ENCODE assay signal across 8 cellular contexts in genomic region chr5:134370871-134371833, GRCh38. TPM values are rescaled to one million over a fixed set of nuclear protein-coding genes. Genes with fewer than 3 reads are reported as not detected.
A peak's percentile ranks its signal among the peaks of the same experiment; 100 is the strongest.
DNase-seq lines count a peak whose midpoint lies in the region; ATAC-seq, FAIRE-seq and TF ChIP-seq lines count a peak whose summit lies in the region.

Gene UBE2B, plus strand, starts transcription at chr5:134371569. Its CDS starts 27 bp downstream, at chr5:134371596.

- H3K27me3 Mint-ChIP-seq in endothelial cell (ENCODE audit: unreplicated experiment): peaks cover 16% of the 10 kb centered on the region
- no peaks in the 10 kb centered on the region for H3K27me3 Mint-ChIP-seq in mesothelial cell of epicardium (ENCODE audit: low read depth)

- peak within 1 kb of the TSS; percentile 100 for H3K27ac Mint-ChIP-seq in endothelial cell (ENCODE audit: unreplicated experiment)
- peak within 1 kb of the TSS; percentile 100 for H3K27ac Mint-ChIP-seq in mesothelial cell of epicardium

- H3K36me3 ChIP-seq in OCI-LY7 (ENCODE audit: insufficient read depth, low read length): peaks cover 18% of the 10 kb centered on the region; the same call in 1 of the 2 replicates

- peak within 1 kb of the TSS; percentile 62 for H3K27ac ChIP-seq in OCI-LY7 (ENCODE audit: low read depth, low read length, poor library complexity, severe bottlenecking)

- no peaks in the 10 kb centered on the region for H3K9me3 Mint-ChIP-seq in endothelial cell (ENCODE audit: unreplicated experiment)
- H3K9me3 Mint-ChIP-seq in mesothelial cell of epicardium: peaks cover 3% of the 10 kb centered on the region

- ATAC-seq in GM21526 (IDR thresholded peaks at IDR 0.05; ENCODE audit: low FRiP score, unreplicated experiment): peak; percentile 67

- no peak for TF ChIP-seq CTCF in D721Med (IDR thresholded peaks at IDR 0.05; ENCODE audit: insufficient read depth, missing control alignments)
- no peak for TF ChIP-seq CTCF in OCI-LY7 (conservative IDR thresholded peaks at IDR 0.05; ENCODE audit: low read length)
- TF ChIP-seq CTCF in endothelial cell (IDR thresholded peaks at IDR 0.05; ENCODE audit: unreplicated experiment): no peak
- no peak for TF ChIP-seq CTCF in mesothelial cell of epicardium (IDR thresholded peaks at IDR 0.05; ENCODE audit: unreplicated experiment)

- H3K4me3 ChIP-seq in OCI-LY7 (ENCODE audit: low read depth, low read length, poor library complexity, severe bottlenecking): peak within 1 kb of the TSS; percentile 80

- no peaks in the 10 kb centered on the region for H3K9me3 ChIP-seq in OCI-LY7 (ENCODE audit: low read length)

- peak within 1 kb of the TSS; percentile 99 for H3K4me3 Mint-ChIP-seq in endothelial cell (ENCODE audit: unreplicated experiment)
- H3K4me3 Mint-ChIP-seq in mesothelial cell of epicardium: peak within 1 kb of the TSS; percentile 97

- H3K79me2 ChIP-seq in OCI-LY7 (ENCODE audit: insufficient read depth, low read depth, low read length): peaks cover 43% of the 10 kb centered on the region

- POLR2A ChIA-PET in OCI-LY7 (lab: Charles Lee): interaction anchor here (0.6 to 1.8 kb wide), 12 partner anchors 8 to 311 kb away, joined by 3 to 9 read pairs (median 3); partner anchors contain the start of genes PPP2CA and SKP1

- H2AFZ ChIP-seq in OCI-LY7 (ENCODE audit: low read length): peak within 1 kb of the TSS; percentile 90

- peaks cover 25% of the 10 kb centered on the region for H3K4me1 ChIP-seq in OCI-LY7 (ENCODE audit: insufficient read depth, low read length, poor library complexity, severe bottlenecking)

- peaks cover 23% of the 10 kb centered on the region for H3K4me1 Mint-ChIP-seq in endothelial cell (ENCODE audit: unreplicated experiment)
- H3K4me1 Mint-ChIP-seq in mesothelial cell of epicardium: peaks cover 34% of the 10 kb centered on the region

- CTCF ChIA-PET in OCI-LY7 (lab: Charles Lee; ENCODE audit: unreplicated experiment): interaction anchor here (0.6 kb wide), 1 partner anchor 11 kb away, joined by 3 read pairs; no protein-coding TSS in a partner anchor

- H3K9me2 ChIP-seq in OCI-LY7 (ENCODE audit: insufficient read depth, low read length): no peaks in the 10 kb centered on the region

- BruUV-seq in OCI-LY7 (replicated peaks; lab: Mats Ljungman, UMichigan): no TSS peak

- H3K36me3 Mint-ChIP-seq in endothelial cell (ENCODE audit: low read depth, unreplicated experiment) (peaks cover 6% of the 10 kb centered on the region), mesothelial cell of epicardium (peaks cover 12% of the 10 kb centered on the region)

- FAIRE-seq in D721Med (lab: Jason Lieb, UNC): peak; percentile 80

- H3K4me2 ChIP-seq in OCI-LY7 (ENCODE audit: low read length): peak within 1 kb of the TSS; percentile 97

- DNase-seq in D721Med (ENCODE audit: insufficient read length, low spot score) (peak; percentile 75), HuH-7.5 (ENCODE audit: low spot score) (peak; percentile 86), OCI-LY7 (ENCODE audit: low spot score) (peak; percentile 100), activated T-cell treated with anti-CD3 and anti-CD28 coated beads for 1 hour (ENCODE audit: low read depth) (peak; percentile 97), endothelial cell (ENCODE audit: low spot score) (peak; percentile 93), mesothelial cell of epicardium (ENCODE audit: low spot score in 2 of 2, unreplicated experiment in 2 of 2) (peak; percentile 94 to 98)
- peak; percentile 91 to 92 for DNase-seq in stimulated activated CD8-positive, alpha-beta memory T cell treated with anti-CD3 and anti-CD28 coated beads, Interleukin-15, amount 100 ng/mL, for 48 hours (ENCODE audit: low read depth in 2 of 2)

- H4K20me1 ChIP-seq in OCI-LY7 (ENCODE audit: insufficient read depth, low read length): peaks cover 7% of the 10 kb centered on the region; the same call in 1 of the 2 replicates

- intact Hi-C loops in OCI-LY7 (cut with micrococcal nuclease; ENCODE audit: unreplicated experiment): loop anchor here (1.0 to 5.0 kb wide), 6 partner anchors 144 to 366 kb away; partner anchors contain the start of genes CAMLG, PPP2CA, SAR1B and SKP1

RNA-seq across cellular contexts. Expression of gene UBE2B, which starts in this region (rescaled TPM):
- total RNA-seq in OCI-LY7 (2014; rRNA removed; shearing (Covaris generic)): 7.6 and 26.4 TPM in 2 replicates
- 70.3 and 79.8 TPM in 2 replicates for total RNA-seq in OCI-LY7 (2022)
- 63.0 TPM for total RNA-seq in endothelial cell (ENCODE audit: unreplicated experiment)
- 66.3 to 71.9 TPM (median 69.1 TPM) in 3 replicates for total RNA-seq in mesothelial cell of epicardium

Comparison
In these comparisons a context has a peak if more than half of its experiments do, and no peak if none do; other contexts are left out.
1. Peak in every context shown above with its lines: DNase-seq, ATAC-seq, H3K4me3 ChIP-seq and H3K27ac ChIP-seq.